In the genomic region with DNA sequence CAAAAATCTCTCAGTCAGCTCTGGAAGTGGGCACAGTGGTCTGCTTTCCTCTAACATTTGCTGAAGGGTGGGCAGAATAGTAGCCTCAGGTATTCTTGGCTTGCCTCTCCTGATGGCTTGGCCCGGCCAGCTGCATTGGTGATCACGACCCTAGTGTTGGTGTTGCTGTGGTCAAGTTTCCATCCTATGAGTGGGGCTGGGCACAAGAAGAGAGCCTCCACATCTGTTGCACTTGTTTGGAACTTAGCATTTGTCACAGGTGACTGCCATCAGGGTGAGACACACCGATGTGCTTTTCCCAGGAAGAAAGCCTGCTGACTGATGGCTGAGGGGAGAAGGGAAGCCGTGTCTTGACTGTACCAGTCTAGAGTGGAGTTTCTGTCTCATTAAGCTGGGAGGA, we compare ENCODE assay signal across 19 cellular contexts. TPM values are rescaled to one million over a fixed set of nuclear protein-coding genes. Genes with fewer than 3 reads are reported as not detected.
DNase-seq lines count a peak whose midpoint lies in the region; ATAC-seq and TF ChIP-seq lines count a peak whose summit lies in the region.
"Had no signal": no experiment of that assay in that cellular context is flagged by ENCODE, and none has a peak within 500 bp of the region (broad histone marks: within the 10 kb centered on the region; RNA-seq: fewer than 3 reads in every experiment).

No MANE protein-coding gene starts in this region.

- H3K23ac ChIP-seq in trophoblast cell (ENCODE audit: low read length), result no peak overlapping the region

- no peaks in the 10 kb centered on the region for H3K27me3 ChIP-seq in CD4-positive, CD25-positive, alpha-beta regulatory T cell (ENCODE audit: control insufficient read depth, insufficient read depth, low read length)
- H3K27me3 ChIP-seq in DOHH2 (ENCODE audit: control insufficient read depth, low read length) (no peaks in the 10 kb centered on the region), trophoblast cell (ENCODE audit: insufficient read depth, low read length) (no peaks in the 10 kb centered on the region)
- H3K27me3 ChIP-seq in naive thymus-derived CD4-positive, alpha-beta T cell (ENCODE audit: control insufficient read depth in 2 of 2, insufficient read depth in 2 of 2, low read length in 2 of 2), result no peaks in the 10 kb centered on the region
- H3K27me3 ChIP-seq: dorsolateral prefrontal cortex had no signal

- 0 out of 2 replicates have a peak overlapping the region, but pooled peaks have one; percentile 6 for H3K4me2 ChIP-seq in DOHH2 (ENCODE audit: low read length)
- H3K4me2 ChIP-seq in trophoblast cell (ENCODE audit: low read length), result no peak overlapping the region

- H3K79me2 ChIP-seq in DOHH2 (ENCODE audit: control insufficient read depth, low read length), result peaks cover 13% of the 10 kb centered on the region
- no peaks in the 10 kb centered on the region for H3K79me2 ChIP-seq in trophoblast cell (ENCODE audit: control insufficient read depth, insufficient read depth, low read length, poor library complexity)

- H3K4me3 Mint-ChIP-seq in CD4-positive, CD25-positive, alpha-beta regulatory T cell, result peak overlapping the region in 1 of 4 donors; percentile 69
- H3K4me3 Mint-ChIP-seq in activated T-helper 1 cell treated with anti-CD3 and anti-CD28 coated beads, Interleukin-12 subunit alpha, Interleukin-12 subunit beta, Interleukin-2, Interleukin-4 antibody, amounts not matched to agents 30 ng/mL and 10 ng/mL and 1 ng/mL, durations not matched to agents 14 hours and 24 hours and 36 hours, result no peak overlapping the region
- H3K4me3 Mint-ChIP-seq in naive thymus-derived CD4-positive, alpha-beta T cell, result peak overlapping the region in 2 of 10 donors; percentile 5 to 28
- H3K4me3 Mint-ChIP-seq: activated T-cell treated with anti-CD3 and anti-CD28 coated beads, Interleukin-2, amount 50 U/mL, for 4 hours had no signal

- H3K27me3 Mint-ChIP-seq in CD4-positive, CD25-positive, alpha-beta regulatory T cell, result no peaks in the 10 kb centered on the region
- no peaks in the 10 kb centered on the region for H3K27me3 Mint-ChIP-seq in activated T-helper 1 cell treated with anti-CD3 and anti-CD28 coated beads, Interleukin-12 subunit alpha, Interleukin-12 subunit beta, Interleukin-2, Interleukin-4 antibody, amounts not matched to agents 30 ng/mL and 10 ng/mL and 1 ng/mL, durations not matched to agents 14 hours and 24 hours and 36 hours (ENCODE audit: insufficient read depth)
- H3K27me3 Mint-ChIP-seq in naive thymus-derived CD4-positive, alpha-beta T cell, result no peaks in the 10 kb centered on the region

- H2BK120ac ChIP-seq in trophoblast cell (ENCODE audit: insufficient read depth, low read length, poor library complexity), result no peak overlapping the region

- intact Hi-C loops in activated T-helper 1 cell treated with anti-CD3 and anti-CD28 coated beads, Interleukin-12 subunit alpha, Interleukin-12 subunit beta, Interleukin-2, Interleukin-4 antibody, amounts not matched to agents 30 ng/mL and 10 ng/mL and 1 ng/mL, durations not matched to agents 14 hours and 24 hours and 36 hours (cut with micrococcal nuclease), result loop anchor here (5.0 kb wide), 1 partner anchor 415 kb away; a partner anchor contains a TSS
- intact Hi-C loops in naive thymus-derived CD4-positive, alpha-beta T cell (cut with micrococcal nuclease), result no loop called here

- H2BK5ac ChIP-seq in trophoblast cell (ENCODE audit: low read depth, low read length, poor library complexity), result no peak overlapping the region

- peaks cover 38% of the 10 kb centered on the region for H3K4me1 ChIP-seq in CD4-positive, CD25-positive, alpha-beta regulatory T cell (ENCODE audit: control insufficient read depth, insufficient read depth, low read length, poor library complexity, severe bottlenecking)
- H3K4me1 ChIP-seq in DOHH2 (ENCODE audit: control insufficient read depth, low read length) (peaks cover 42% of the 10 kb centered on the region), trophoblast cell (ENCODE audit: control insufficient read depth in 1 of 2, insufficient read depth in 2 of 2, low read length in 2 of 2) (no peaks in the 10 kb centered on the region)
- H3K4me1 ChIP-seq in naive thymus-derived CD4-positive, alpha-beta T cell (ENCODE audit: control insufficient read depth in 2 of 2, insufficient read depth in 2 of 2, low read length in 2 of 2), result peaks cover 13 to 15% of the 10 kb centered on the region in 2 donors

- H4K8ac ChIP-seq in trophoblast cell (ENCODE audit: low read depth, low read length), result no peak overlapping the region

- H3K36me3 Mint-ChIP-seq in CD4-positive, CD25-positive, alpha-beta regulatory T cell, result peaks cover 48% of the 10 kb centered on the region
- H3K36me3 Mint-ChIP-seq in activated T-helper 1 cell treated with anti-CD3 and anti-CD28 coated beads, Interleukin-12 subunit alpha, Interleukin-12 subunit beta, Interleukin-2, Interleukin-4 antibody, amounts not matched to agents 30 ng/mL and 10 ng/mL and 1 ng/mL, durations not matched to agents 14 hours and 24 hours and 36 hours (ENCODE audit: low read depth), result peaks cover 38% of the 10 kb centered on the region
- H3K36me3 Mint-ChIP-seq in naive thymus-derived CD4-positive, alpha-beta T cell, result peaks cover 14 to 62% (median 46%) of the 10 kb centered on the region in 5 donors

- H3F3A ChIP-seq in DOHH2 (ENCODE audit: control insufficient read depth, insufficient read depth), result peaks cover 23% of the 10 kb centered on the region

- POLR2A ChIA-PET in naive thymus-derived CD4-positive, alpha-beta T cell (lab: Charles Lee), result no interaction called here

- no peaks in the 10 kb centered on the region for H3K9me3 ChIP-seq in CD4-positive, CD25-positive, alpha-beta regulatory T cell (ENCODE audit: control insufficient read depth in 2 of 2, low read length in 2 of 2)
- no peaks in the 10 kb centered on the region for H3K9me3 ChIP-seq in DOHH2 (ENCODE audit: control insufficient read depth, insufficient read depth, low read length)
- no peaks in the 10 kb centered on the region for H3K9me3 ChIP-seq in naive thymus-derived CD4-positive, alpha-beta T cell (ENCODE audit: control insufficient read depth in 2 of 3, low read length in 3 of 3)
- H3K9me3 ChIP-seq in trophoblast cell (ENCODE audit: insufficient read depth, low read depth, low read length), result no peaks in the 10 kb centered on the region

- ATAC-seq in CD4-positive, CD25-positive, alpha-beta regulatory T cell (ENCODE audit: low read depth in 2 of 2), result no peak
- no peak for ATAC-seq in naive thymus-derived CD4-positive, alpha-beta T cell
- ATAC-seq in HG02970 (IDR thresholded peaks at IDR 0.05; ENCODE audit: low FRiP score, unreplicated experiment), result no peak
- ATAC-seq: activated T-cell treated with anti-CD3 and anti-CD28 coated beads, Interleukin-2, amount 50 U/mL, for 4 hours; HCT116; sciatic nerve had no signal

- H2AFZ ChIP-seq in trophoblast cell (ENCODE audit: insufficient read depth, low read length, poor library complexity), result no peak overlapping the region

- no peak overlapping the region for H4K12ac ChIP-seq in trophoblast cell (ENCODE audit: low read depth, low read length)

- peaks cover 18 to 43% (median 36%) of the 10 kb centered on the region in 4 donors for H3K4me1 Mint-ChIP-seq in CD4-positive, CD25-positive, alpha-beta regulatory T cell
- peaks cover 34% of the 10 kb centered on the region for H3K4me1 Mint-ChIP-seq in activated T-helper 1 cell treated with anti-CD3 and anti-CD28 coated beads, Interleukin-12 subunit alpha, Interleukin-12 subunit beta, Interleukin-2, Interleukin-4 antibody, amounts not matched to agents 30 ng/mL and 10 ng/mL and 1 ng/mL, durations not matched to agents 14 hours and 24 hours and 36 hours (ENCODE audit: low read depth)
- peaks cover 29 to 44% (median 39%) of the 10 kb centered on the region in 7 donors for H3K4me1 Mint-ChIP-seq in naive thymus-derived CD4-positive, alpha-beta T cell

- H3K36me3 ChIP-seq in CD4-positive, CD25-positive, alpha-beta regulatory T cell (ENCODE audit: control insufficient read depth, insufficient read depth, low read length), result peaks cover 70% of the 10 kb centered on the region
- H3K36me3 ChIP-seq in DOHH2 (ENCODE audit: control insufficient read depth, low read length) (peaks cover 77% of the 10 kb centered on the region), trophoblast cell (ENCODE audit: control insufficient read depth in 1 of 2, insufficient read depth in 2 of 2, low read length in 2 of 2) (peaks cover 16 to 29% of the 10 kb centered on the region in 2 experiments)
- H3K36me3 ChIP-seq in naive thymus-derived CD4-positive, alpha-beta T cell (ENCODE audit: control insufficient read depth in 2 of 3, insufficient read depth in 3 of 3, low read length in 3 of 3), result peaks cover 12 to 74% (median 14%) of the 10 kb centered on the region in 3 experiments

- no CpG with 5 or more reads among the region's 4 CpGs for WGBS in trophoblast cell (ENCODE audit: extremely low coverage, insufficient coverage, insufficient read length)

- H2BK12ac ChIP-seq in trophoblast cell (ENCODE audit: low read length), result no peak overlapping the region

- H4K91ac ChIP-seq in trophoblast cell (ENCODE audit: low read depth, low read length), result no peak overlapping the region

- no peak for TF ChIP-seq CTCF in DOHH2 (IDR thresholded peaks at IDR 0.05; ENCODE audit: low read depth, low read length, poor library complexity, severe bottlenecking)

- no peak overlapping the region for H3K14ac ChIP-seq in trophoblast cell (ENCODE audit: low read length)

- no peak overlapping the region for H3K4me3 ChIP-seq in CD4-positive, CD25-positive, alpha-beta regulatory T cell (ENCODE audit: low read depth, low read length)
- H3K4me3 ChIP-seq in DOHH2 (ENCODE audit: low read length) (no peak overlapping the region), trophoblast cell (ENCODE audit: low read depth, low read length) (no peak overlapping the region)
- H3K4me3 ChIP-seq in naive thymus-derived CD4-positive, alpha-beta T cell (ENCODE audit: low read length), result no peak overlapping the region
- H3K4me3 ChIP-seq: dorsolateral prefrontal cortex had no signal

- no peaks in the 10 kb centered on the region for H3K9me2 ChIP-seq in DOHH2 (replicated peaks; ENCODE audit: control insufficient read depth, low read length)

- H2AK5ac ChIP-seq in trophoblast cell (ENCODE audit: low read length), result no peak overlapping the region

- H4K20me1 ChIP-seq in DOHH2 (ENCODE audit: control insufficient read depth, insufficient read depth, low read depth, low read length), result no peaks in the 10 kb centered on the region

- peaks cover 0 to 2% (median 0%) of the 10 kb centered on the region in 7 donors for H3K9me3 Mint-ChIP-seq in CD4-positive, CD25-positive, alpha-beta regulatory T cell
- H3K9me3 Mint-ChIP-seq in activated T-helper 1 cell treated with anti-CD3 and anti-CD28 coated beads, Interleukin-12 subunit alpha, Interleukin-12 subunit beta, Interleukin-2, Interleukin-4 antibody, amounts not matched to agents 30 ng/mL and 10 ng/mL and 1 ng/mL, durations not matched to agents 14 hours and 24 hours and 36 hours, result no peaks in the 10 kb centered on the region
- no peaks in the 10 kb centered on the region for H3K9me3 Mint-ChIP-seq in naive thymus-derived CD4-positive, alpha-beta T cell
- H3K9me3 Mint-ChIP-seq: activated T-cell treated with anti-CD3 and anti-CD28 coated beads, Interleukin-2, amount 50 U/mL, for 4 hours had no signal

- H3K4ac ChIP-seq in trophoblast cell (ENCODE audit: low read depth, low read length), result no peak overlapping the region

- no peak for DNase-seq in CD4-positive, CD25-positive, alpha-beta regulatory T cell
- DNase-seq in activated T-helper 1 cell treated with anti-CD3 and anti-CD28 coated beads, Interleukin-12 subunit alpha, Interleukin-12 subunit beta, Interleukin-2, Interleukin-4 antibody, amounts not matched to agents 30 ng/mL and 10 ng/mL and 1 ng/mL, durations not matched to agents 14 hours and 24 hours and 36 hours (ENCODE audit: low spot score), result no peak
- DNase-seq in naive thymus-derived CD4-positive, alpha-beta T cell, result no peak
- DNase-seq in stimulated activated CD4-positive, alpha-beta T cell treated with anti-CD3 and anti-CD28 coated beads, Interleukin-2, amount 100 ng/mL, for 24 hours, result no peak
- DNase-seq in trophoblast cell, result no peak
- DNase-seq in NOMO-1 treated with dmso at 0.1 percent for 144 hours (lab: John Stamatoyannopoulos, UW; ENCODE audit: unreplicated experiment), result no peak
- DNase-seq: activated CD4-positive, CD25-positive, alpha-beta regulatory T cell treated with anti-CD3 and anti-CD28 coated beads, Interleukin-2, amount 50 U/mL, for 72 hours; activated T-cell treated with anti-CD3 and anti-CD28 coated beads, Interleukin-2, amount 50 U/mL, for 4 hours; dorsolateral prefrontal cortex; erythroblast; NCI-H1105; NCI-H524; Right ventricle myocardium superior; stimulated activated CD4-positive, alpha-beta T cell treated with anti-CD3 and anti-CD28 coated beads, Interleukin-1b, Interleukin-23, amount 100 ng/mL, for 48 hours had no signal

- H3K9ac ChIP-seq in trophoblast cell (ENCODE audit: low read length), result no peak overlapping the region
- H3K9ac ChIP-seq: KMS-11 had no signal

- CTCF ChIA-PET in naive thymus-derived CD4-positive, alpha-beta T cell (lab: Charles Lee), result no interaction called here

- no peak overlapping the region for H3K18ac ChIP-seq in trophoblast cell (ENCODE audit: low read length)

- peak overlapping the region; percentile 80 for H3K27ac ChIP-seq in CD4-positive, CD25-positive, alpha-beta regulatory T cell (ENCODE audit: insufficient read depth, low read length, poor library complexity, severe bottlenecking)
- peak overlapping the region; percentile 14; the same call in 1 of the 2 replicates for H3K27ac ChIP-seq in DOHH2 (ENCODE audit: low read depth, low read length)
- H3K27ac ChIP-seq in naive thymus-derived CD4-positive, alpha-beta T cell (ENCODE audit: low read depth, low read length), result no peak overlapping the region
- no peak overlapping the region for H3K27ac ChIP-seq in trophoblast cell (ENCODE audit: low read depth, low read length)
- H3K27ac ChIP-seq: KMS-11 had no signal

- no peaks in the 10 kb centered on the region for H3K79me1 ChIP-seq in trophoblast cell (ENCODE audit: low read length)

- H3K27ac Mint-ChIP-seq in CD4-positive, CD25-positive, alpha-beta regulatory T cell, result peak overlapping the region; percentile 66 to 92 (median 82)
- peak overlapping the region; percentile 62 for H3K27ac Mint-ChIP-seq in activated T-helper 1 cell treated with anti-CD3 and anti-CD28 coated beads, Interleukin-12 subunit alpha, Interleukin-12 subunit beta, Interleukin-2, Interleukin-4 antibody, amounts not matched to agents 30 ng/mL and 10 ng/mL and 1 ng/mL, durations not matched to agents 14 hours and 24 hours and 36 hours
- H3K27ac Mint-ChIP-seq in naive thymus-derived CD4-positive, alpha-beta T cell, result peak overlapping the region; percentile 1 to 67 (median 60)

RNA-seq across cellular contexts. Expression of a gene that starts 33.1 kb away (rescaled TPM):
- total RNA-seq in CD4-positive, CD25-positive, alpha-beta regulatory T cell, result 1.3 TPM
- polyA plus RNA-seq in CD4-positive, CD25-positive, alpha-beta regulatory T cell, result under 1 TPM in 2 of 4 donors, not detected in 2; 0.10 to 0.15 TPM
- total RNA-seq in activated T-helper 1 cell treated with anti-CD3 and anti-CD28 coated beads, Interleukin-12 subunit alpha, Interleukin-12 subunit beta, Interleukin-2, Interleukin-4 antibody, amounts not matched to agents 30 ng/mL and 10 ng/mL and 1 ng/mL, durations not matched to agents 14 hours and 24 hours and 36 hours, result 0.98 and 1.8 TPM in 2 replicates
- 1 to 10 TPM; 1.2 to 3.6 (median 1.6) TPM for total RNA-seq in naive thymus-derived CD4-positive, alpha-beta T cell
- not detected for polyA plus RNA-seq in naive thymus-derived CD4-positive, alpha-beta T cell
- 2.8 and 3.2 TPM in 2 replicates for polyA plus RNA-seq in trophoblast cell (2013)

Comparison
In these comparisons a context has a peak if more than half of its experiments do, and no peak if none do; other contexts are left out.
1. H3K27ac ChIP-seq: peak in CD4-positive, CD25-positive, alpha-beta regulatory T cell (single experiment) and DOHH2 (single experiment); none in naive thymus-derived CD4-positive, alpha-beta T cell (single experiment) and trophoblast cell (single experiment).
2. Peak in every context shown above with its lines, with median percentiles within 50 percentile points of each other: H3K27ac Mint-ChIP-seq.